Comparison of ENCODE assay signal across 3 cellular contexts in the genomic region with DNA sequence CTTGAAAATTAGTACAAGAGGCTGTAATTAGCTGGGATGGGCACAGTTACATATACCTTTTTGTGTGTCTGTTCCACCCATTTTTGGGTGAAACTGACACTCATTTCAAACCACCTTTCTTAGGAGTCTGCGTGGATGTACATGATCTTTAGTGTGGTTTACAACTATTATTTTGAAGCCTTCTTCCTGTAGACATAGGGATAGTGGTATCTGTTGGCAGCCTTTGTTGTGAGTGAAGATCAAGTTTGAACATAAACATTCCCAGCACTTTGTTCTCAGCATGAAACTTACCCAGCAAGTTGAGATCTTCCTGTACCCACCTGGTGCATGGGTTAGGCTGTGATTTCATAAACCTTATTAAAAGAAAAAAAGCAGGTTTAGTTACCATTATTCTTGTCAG.
A peak's percentile ranks its signal among the peaks of the same experiment; 100 is the strongest.
TF ChIP-seq lines count a peak whose summit lies in the region.

No MANE protein-coding gene starts in this region.

TF ChIP-seq in K562, 482 proteins besides CTCF, POLR2A, EP300 and RAD21:
- TF ChIP-seq MYNN (IDR thresholded peaks at IDR 0.05) (peak; percentile 73; the same call in 1 of the 2 replicates), MYNN (CRISPR knock-in tag; IDR thresholded peaks at IDR 0.05) (no peak), FUS (optimal IDR thresholded peaks at IDR 0.05; ENCODE audit: low read depth, low read length) (no peak)

TF ChIP-seq in HepG2, 621 proteins besides CTCF, POLR2A, EP300 and RAD21:
- TF ChIP-seq SOX5 (CRISPR knock-in tag; IDR thresholded peaks at IDR 0.05; ENCODE audit: borderline replicate concordance): peak; percentile 42; the same call in 1 of the 2 replicates
- TF ChIP-seq NCOA5 (CRISPR knock-in tag; IDR thresholded peaks at IDR 0.05): no peak
- TF ChIP-seq EEA1 (CRISPR knock-in tag; IDR thresholded peaks at IDR 0.05; ENCODE audit: borderline replicate concordance): no peak
- no peak for TF ChIP-seq ZNF607 (CRISPR knock-in tag; IDR thresholded peaks at IDR 0.05; ENCODE audit: borderline replicate concordance)
- TF ChIP-seq ZNF629 (CRISPR knock-in tag; conservative IDR thresholded peaks at IDR 0.05): peak; percentile 44; the same call in 1 of the 2 replicates
- TF ChIP-seq NONO (IDR thresholded peaks at IDR 0.05): no peak
- no peak for TF ChIP-seq NONO (CRISPR knock-in tag; conservative IDR thresholded peaks at IDR 0.05)
- no peak for TF ChIP-seq ZNF766 (CRISPR knock-in tag; IDR thresholded peaks at IDR 0.05; ENCODE audit: borderline replicate concordance)
- TF ChIP-seq LRRFIP1 (CRISPR knock-in tag; conservative IDR thresholded peaks at IDR 0.05): no peak
- peak; percentile 35; the same call in 1 of the 2 replicates for TF ChIP-seq ELF3 (CRISPR knock-in tag; IDR thresholded peaks at IDR 0.05)
- TF ChIP-seq NPAS2 (CRISPR knock-in tag; IDR thresholded peaks at IDR 0.05; ENCODE audit: borderline replicate concordance): no peak
- TF ChIP-seq ZNF230 (CRISPR knock-in tag; IDR thresholded peaks at IDR 0.05): no peak
- no peak for TF ChIP-seq SOX13 (IDR thresholded peaks at IDR 0.05)
- peak in 1 of 2 experiments; percentile 36; a peak in 1 of 4 replicates for TF ChIP-seq SOX13 (CRISPR knock-in tag; conservative IDR thresholded peaks at IDR 0.05 in 1 of 2, IDR thresholded peaks at IDR 0.05 in 1 of 2)
- TF ChIP-seq TCF7 (IDR thresholded peaks at IDR 0.05; ENCODE audit: low read depth): 0 out of 2 replicates have a peak, but pooled peaks have one; percentile 18
- no peak for TF ChIP-seq NFKB2 (CRISPR knock-in tag; IDR thresholded peaks at IDR 0.05; ENCODE audit: borderline replicate concordance)
- TF ChIP-seq MTF2 (CRISPR knock-in tag; IDR thresholded peaks at IDR 0.05; ENCODE audit: borderline replicate concordance): no peak
- no peak for TF ChIP-seq ZNF24 (IDR thresholded peaks at IDR 0.05)

TF ChIP-seq in GM12891, 5 proteins besides CTCF, POLR2A, EP300 and RAD21:
- TF ChIP-seq PAX5 (IDR thresholded peaks at IDR 0.05; ENCODE audit: insufficient read depth, low read length, severe bottlenecking) (no peak), POLR2AphosphoS5 (IDR thresholded peaks at IDR 0.05; ENCODE audit: low read depth, low read length) (no peak), TAF1 (IDR thresholded peaks at IDR 0.05; ENCODE audit: low read depth, low read length) (no peak), SPI1 (IDR thresholded peaks at IDR 0.05; ENCODE audit: low read depth, low read length) (no peak), POU2F2 (IDR thresholded peaks at IDR 0.05; ENCODE audit: low read depth, low read length) (no peak)
